In the genomic region with DNA sequence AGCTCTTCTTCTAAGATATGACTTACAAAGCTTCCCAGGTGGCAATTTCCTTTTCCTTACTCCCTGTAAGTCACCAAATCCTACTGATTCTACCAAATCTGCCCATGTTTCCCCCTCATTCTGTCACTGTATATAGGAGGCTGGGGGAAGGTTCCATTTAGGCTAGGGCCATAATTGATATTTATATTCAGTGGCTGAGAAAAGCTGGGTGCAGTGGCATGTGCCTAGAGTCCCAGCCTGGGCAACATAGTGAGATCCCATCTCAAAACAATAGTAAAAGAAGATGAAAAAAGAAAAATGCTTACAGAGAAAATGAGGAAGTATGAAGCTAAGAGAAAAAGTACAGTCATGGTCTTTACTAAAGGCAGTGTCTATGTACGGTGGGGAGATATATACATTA, we compare ENCODE assay signal across 18 cellular contexts.
"Had no signal": no experiment of that assay in that cellular context is flagged by ENCODE, and none has a peak within 500 bp of the region (broad histone marks: within the 10 kb centered on the region; RNA-seq: fewer than 3 reads in every experiment).

No MANE protein-coding gene starts in this region.

- H3K27ac ChIP-seq: coronary artery, epithelial cell of prostate, neural progenitor cell, pancreas, suprapubic skin, upper lobe of left lung had no signal

- DNase-seq: activated CD4-positive, alpha-beta T cell treated with anti-CD3 and anti-CD28 coated beads, Interleukin-2, amount 10 ng/mL, durations not matched to agents 7 days and 5 days; activated CD4-positive, CD25-positive, alpha-beta regulatory T cell; activated naive CD4-positive, alpha-beta T cell treated with anti-CD3 and anti-CD28 coated beads, Interleukin-2, amount 10 ng/mL, durations not matched to agents 7 days and 5 days; activated T-cell treated with anti-CD3 and anti-CD28 coated beads for 4 hours; caudate nucleus; effector memory CD4-positive, alpha-beta T cell; left ventricle myocardium superior; pancreas; stimulated activated CD4-positive, alpha-beta T cell treated with anti-CD3 and anti-CD28 coated beads, Interleukin-4, amount 100 ng/mL, for 1 hour; stimulated activated CD8-positive, alpha-beta memory T cell treated with anti-CD3 and anti-CD28 coated beads, Interleukin-4, amount 100 ng/mL, for 48 hours; stimulated activated naive CD8-positive, alpha-beta T cell treated with anti-CD3 and anti-CD28 coated beads, Interleukin-15, Interleukin-2, amounts not matched to agents 100 U/mL and 50 U/mL, for 24 hours; upper lobe of left lung had no signal

- H3K9ac ChIP-seq: neural progenitor cell had no signal

- H3K9me3 ChIP-seq: pancreas, suprapubic skin, upper lobe of left lung had no signal

- H3K4me3 ChIP-seq: coronary artery, neural progenitor cell, pancreas, suprapubic skin, upper lobe of left lung had no signal

- FAIRE-seq: keratinocyte, pancreas had no signal

- ATAC-seq: activated T-helper 17 cell treated with anti-CD3 and anti-CD28 coated beads, Interleukin-2, amount 50 U/mL, for 72 hours; left ventricle myocardium superior; pancreas; stimulated activated naive CD8-positive, alpha-beta T cell treated with anti-CD3 and anti-CD28 coated beads, Interleukin-15, Interleukin-2, amounts not matched to agents 100 U/mL and 50 U/mL, for 24 hours had no signal

- H3K36me3 ChIP-seq: neural progenitor cell, pancreas, suprapubic skin, upper lobe of left lung had no signal

- H3K27me3 ChIP-seq: neural progenitor cell, pancreas, suprapubic skin, upper lobe of left lung had no signal
